In genomic region chr14:38838049-38838978, GRCh38 we compare ENCODE assay signal across 13 cellular contexts.
"Had no signal": no experiment of that assay in that cellular context is flagged by ENCODE, and none has a peak within 500 bp of the region (broad histone marks: within the 10 kb centered on the region; RNA-seq: fewer than 3 reads in every experiment).

No MANE protein-coding gene starts in this region.

- DNase-seq: activated CD4-positive, alpha-beta T cell treated with anti-CD3 and anti-CD28 coated beads, Interleukin-2, amount 50 U/mL, for 4 hours; activated gamma-delta T cell; activated naive CD8-positive, alpha-beta T cell treated with anti-CD3 and anti-CD28 coated beads for 36 hours; activated T-cell treated with anti-CD3 and anti-CD28 coated beads, Interleukin-2, amount 50 U/mL, for 48 hours; foreskin melanocyte; naive thymus-derived CD8-positive, alpha-beta T cell; SIG-M5; spleen; stimulated activated naive CD4-positive, alpha-beta T cell treated with Interleukin-2 at 50 U/mL for 16 hours; T-helper 17 cell had no signal

- ATAC-seq: activated CD4-positive, CD25-positive, alpha-beta regulatory T cell treated with anti-CD3 and anti-CD28 coated beads, Interleukin-2, amount 50 U/mL, for 24 hours; naive thymus-derived CD8-positive, alpha-beta T cell; T-helper 17 cell had no signal

- H3K27ac Mint-ChIP-seq: activated naive CD8-positive, alpha-beta T cell treated with anti-CD3 and anti-CD28 coated beads for 36 hours; naive thymus-derived CD8-positive, alpha-beta T cell; T-helper 17 cell had no signal

- H3K27ac ChIP-seq: right lobe of liver had no signal

- H3K4me3 ChIP-seq: lung, right lobe of liver, spleen had no signal

- H3K9me3 ChIP-seq: right lobe of liver, spleen had no signal

- H3K4me3 Mint-ChIP-seq: activated naive CD8-positive, alpha-beta T cell treated with anti-CD3 and anti-CD28 coated beads for 36 hours; naive thymus-derived CD8-positive, alpha-beta T cell; T-helper 17 cell had no signal

- H3K4me1 Mint-ChIP-seq: activated naive CD8-positive, alpha-beta T cell treated with anti-CD3 and anti-CD28 coated beads for 36 hours; naive thymus-derived CD8-positive, alpha-beta T cell; T-helper 17 cell had no signal

- H3K36me3 ChIP-seq: right lobe of liver, spleen had no signal

- H3K9me3 Mint-ChIP-seq: activated naive CD8-positive, alpha-beta T cell treated with anti-CD3 and anti-CD28 coated beads for 36 hours; naive thymus-derived CD8-positive, alpha-beta T cell had no signal

- H3K4me1 ChIP-seq: right lobe of liver had no signal

- H3K27me3 ChIP-seq: right lobe of liver, spleen had no signal
